In genomic region chr1:189874715-189875440, GRCh38 we compare ENCODE assay signal across 38 cellular contexts.
"Had no signal": no experiment of that assay in that cellular context is flagged by ENCODE, and none has a peak within 500 bp of the region (broad histone marks: within the 10 kb centered on the region; RNA-seq: fewer than 3 reads in every experiment).

No MANE protein-coding gene starts in this region.

- H3K27me3 ChIP-seq: brain microvascular endothelial cell, Peyer's patch had no signal

- H3K4me3 ChIP-seq: Peyer's patch had no signal

- H3K4me3 Mint-ChIP-seq: activated B cell treated with CpG ODN at 0.5 μM for 24 hours; activated CD4-positive, alpha-beta memory T cell treated with anti-CD3 and anti-CD28 coated beads for 36 hours; activated naive CD4-positive, alpha-beta T cell treated with anti-CD3 and anti-CD28 coated beads, Interleukin-2, amount 10 ng/mL, durations not matched to agents 7 days and 5 days; activated naive CD8-positive, alpha-beta T cell; activated naive CD8-positive, alpha-beta T cell treated with anti-CD3 and anti-CD28 coated beads, Interleukin-2, amount 50 U/mL, for 24 hours; activated T-cell treated with anti-CD3 and anti-CD28 coated beads, Interleukin-2, amount 50 U/mL, for 4 hours; activated T-helper 1 cell treated with anti-CD3 and anti-CD28 coated beads, Interleukin-12 subunit alpha, Interleukin-12 subunit beta, Interleukin-2, Interleukin-4 antibody, amounts not matched to agents 30 ng/mL and 10 ng/mL and 1 ng/mL, durations not matched to agents 14 hours and 24 hours and 36 hours; T-cell; T-helper 17 cell had no signal

- H3K36me3 Mint-ChIP-seq: activated CD4-positive, alpha-beta memory T cell treated with anti-CD3 and anti-CD28 coated beads for 36 hours; activated naive CD4-positive, alpha-beta T cell treated with anti-CD3 and anti-CD28 coated beads, Interleukin-2, amount 10 ng/mL, durations not matched to agents 7 days and 5 days; activated naive CD8-positive, alpha-beta T cell; T-cell had no signal

- H3K27me3 Mint-ChIP-seq: activated B cell treated with CpG ODN at 0.5 μM for 24 hours; activated CD4-positive, alpha-beta memory T cell treated with anti-CD3 and anti-CD28 coated beads for 36 hours; activated naive CD4-positive, alpha-beta T cell treated with anti-CD3 and anti-CD28 coated beads, Interleukin-2, amount 10 ng/mL, durations not matched to agents 7 days and 5 days; activated naive CD8-positive, alpha-beta T cell; activated naive CD8-positive, alpha-beta T cell treated with anti-CD3 and anti-CD28 coated beads, Interleukin-2, amount 50 U/mL, for 24 hours; T-cell; T-helper 17 cell had no signal

- H3K4me1 ChIP-seq: Peyer's patch had no signal

- ATAC-seq: activated naive CD8-positive, alpha-beta T cell treated with anti-CD3 and anti-CD28 coated beads, Interleukin-2, amount 50 U/mL, for 24 hours; activated T-cell treated with anti-CD3 and anti-CD28 coated beads, Interleukin-2, amount 50 U/mL, for 4 hours; PC-3; Right ventricle myocardium inferior; SK-N-SH treated with all-trans-retinoic acid at 6 μM for 48 hours; T-cell; T-helper 17 cell had no signal

- H3K9me3 Mint-ChIP-seq: activated T-helper 1 cell treated with anti-CD3 and anti-CD28 coated beads, Interleukin-12 subunit alpha, Interleukin-12 subunit beta, Interleukin-2, Interleukin-4 antibody, amounts not matched to agents 30 ng/mL and 10 ng/mL and 1 ng/mL, durations not matched to agents 14 hours and 24 hours and 36 hours had no signal

- H3K36me3 ChIP-seq: brain microvascular endothelial cell, Peyer's patch had no signal

- DNase-seq: activated B cell treated with CpG ODN at 0.5 μM for 24 hours; activated CD4-positive, alpha-beta memory T cell treated with anti-CD3 and anti-CD28 coated beads for 36 hours; activated CD4-positive, alpha-beta T cell treated with anti-CD3 and anti-CD28 coated beads for 4 hours; activated CD4-positive, alpha-beta T cell treated with anti-CD3 and anti-CD28 coated beads, Interleukin-2, amount 50 U/mL, for 1 hour; activated CD4-positive, CD25-positive, alpha-beta regulatory T cell treated with anti-CD3 and anti-CD28 coated beads, Interleukin-2, amount 50 U/mL, for 72 hours; activated CD8-positive, alpha-beta memory T cell treated with anti-CD3 and anti-CD28 coated beads, Interleukin-2, amount 50 U/mL, for 4 hours; activated gamma-delta T cell treated with Interleukin-2 at 50 U/mL for 16 hours; activated naive CD4-positive, alpha-beta T cell treated with anti-CD3 and anti-CD28 coated beads, Interleukin-2, amount 10 ng/mL, durations not matched to agents 7 days and 5 days; activated naive CD8-positive, alpha-beta T cell treated with anti-CD3 and anti-CD28 coated beads, Interleukin-2, amount 50 U/mL, for 24 hours; activated T-cell treated with anti-CD3 and anti-CD28 coated beads for 4 hours; activated T-cell treated with anti-CD3 and anti-CD28 coated beads, Interleukin-2, amount 50 U/mL, for 4 hours; amniotic stem cell; aorta; brain microvascular endothelial cell; central memory CD4-positive, alpha-beta T cell; NCI-H1092 treated with DMSO at 0.1 percent for 48 hours; NCI-H1417; NCI-H146; NCI-H187; NCI-H2029 treated with DMSO at 0.1 percent for 48 hours; NCI-H2107; NCI-H2171; NCI-H510A; NCI-H526; NCI-H748 treated with DMSO at 0.1 percent for 48 hours; NK-92 treated with Interleukin-12 subunit alpha and Interleukin-12 subunit beta, amount 100 ng/mL, for 24 hours; PC-3; Peyer's patch; SIG-M5; T-cell; T-helper 17 cell; T-helper 9 cell had no signal

- H3K4me1 Mint-ChIP-seq: activated B cell treated with CpG ODN at 0.5 μM for 24 hours; activated naive CD4-positive, alpha-beta T cell treated with anti-CD3 and anti-CD28 coated beads, Interleukin-2, amount 10 ng/mL, durations not matched to agents 7 days and 5 days; activated naive CD8-positive, alpha-beta T cell treated with anti-CD3 and anti-CD28 coated beads, Interleukin-2, amount 50 U/mL, for 24 hours; T-cell; T-helper 17 cell had no signal

- H3K27ac Mint-ChIP-seq: activated B cell treated with CpG ODN at 0.5 μM for 24 hours; activated CD4-positive, alpha-beta memory T cell treated with anti-CD3 and anti-CD28 coated beads for 36 hours; activated naive CD4-positive, alpha-beta T cell treated with anti-CD3 and anti-CD28 coated beads, Interleukin-2, amount 10 ng/mL, durations not matched to agents 7 days and 5 days; activated naive CD8-positive, alpha-beta T cell; activated naive CD8-positive, alpha-beta T cell treated with anti-CD3 and anti-CD28 coated beads, Interleukin-2, amount 50 U/mL, for 24 hours; activated T-helper 1 cell treated with anti-CD3 and anti-CD28 coated beads, Interleukin-12 subunit alpha, Interleukin-12 subunit beta, Interleukin-2, Interleukin-4 antibody, amounts not matched to agents 30 ng/mL and 10 ng/mL and 1 ng/mL, durations not matched to agents 14 hours and 24 hours and 36 hours; T-cell; T-helper 17 cell had no signal

- H3K9me3 ChIP-seq: Peyer's patch had no signal

- H3K27ac ChIP-seq: brain microvascular endothelial cell, Peyer's patch, RWPE1, VCaP had no signal
